ENCODE assay signal across 8 cellular contexts in the genomic region with DNA sequence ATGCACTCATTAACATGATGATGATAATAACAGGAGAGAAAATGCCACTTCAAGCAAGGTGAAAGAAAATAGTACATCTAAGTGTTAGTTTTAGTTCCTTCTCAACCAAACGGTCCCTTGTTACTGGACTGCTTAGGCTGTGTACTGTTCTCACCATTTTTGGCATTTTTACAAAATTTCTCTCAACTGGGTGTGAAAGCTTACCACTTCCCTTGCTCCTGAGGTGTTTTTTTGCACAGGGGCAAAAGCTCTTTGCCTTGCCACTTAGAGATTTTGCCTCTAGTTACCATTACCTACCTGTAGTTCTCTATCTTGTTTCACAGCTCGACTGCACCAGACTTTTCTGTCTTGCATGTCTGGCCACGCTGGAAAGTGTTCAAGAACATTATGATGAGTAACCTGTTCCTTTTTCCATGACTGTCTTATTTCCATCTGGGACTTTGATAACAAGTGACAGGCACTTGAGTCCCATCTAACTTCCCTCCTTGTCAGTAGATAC. TPM values are rescaled to one million over a fixed set of nuclear protein-coding genes. Genes with fewer than 3 reads are reported as not detected.
DNase-seq lines count a peak whose midpoint lies in the region; ATAC-seq and TF ChIP-seq lines count a peak whose summit lies in the region.

No MANE protein-coding gene starts in this region.

- no peaks in the 10 kb centered on the region; the same call in 1 of the 2 replicates for H4K20me1 ChIP-seq in DOHH2 (ENCODE audit: control insufficient read depth, insufficient read depth, low read depth, low read length)

- H3K4me3 Mint-ChIP-seq in activated T-helper 2 cell treated with anti-CD3 and anti-CD28 coated beads, Interferon-gamma antibody, Interleukin-2, Interleukin-4, amounts not matched to agents 10 μg/mL and 5 μg/mL and 100 μg/mL, durations not matched to agents 14 hours and 24 hours and 36 hours (ENCODE audit: low read depth), result peak overlapping the region; percentile 48

- H3K4me3 ChIP-seq in DOHH2 (ENCODE audit: low read length), result no peak overlapping the region
- no peak overlapping the region for H3K4me3 ChIP-seq in mucosa of descending colon
- H3K4me3 ChIP-seq in body of pancreas, result no peak overlapping the region

- H3K27ac Mint-ChIP-seq in activated T-helper 2 cell treated with anti-CD3 and anti-CD28 coated beads, Interferon-gamma antibody, Interleukin-2, Interleukin-4, amounts not matched to agents 10 μg/mL and 5 μg/mL and 100 μg/mL, durations not matched to agents 14 hours and 24 hours and 36 hours, result peak overlapping the region; percentile 89

- H3F3A ChIP-seq in DOHH2 (ENCODE audit: control insufficient read depth, insufficient read depth), result no peaks in the 10 kb centered on the region

- ATAC-seq in GM19467 (IDR thresholded peaks at IDR 0.05; ENCODE audit: unreplicated experiment) (peak; percentile 57), HG03460 (IDR thresholded peaks at IDR 0.05; ENCODE audit: unreplicated experiment) (peak; percentile 59), mucosa of descending colon (peak; percentile 64), body of pancreas (no peak)

- TF ChIP-seq POLR2A in body of pancreas (IDR thresholded peaks at IDR 0.05), result no peak

- H3K4me1 ChIP-seq in DOHH2 (ENCODE audit: control insufficient read depth, low read length) (peaks cover 41% of the 10 kb centered on the region), mucosa of descending colon (ENCODE audit: low read depth) (peaks cover 21% of the 10 kb centered on the region), body of pancreas (peaks cover 71% of the 10 kb centered on the region)

- H3K9me3 ChIP-seq in DOHH2 (ENCODE audit: control insufficient read depth, insufficient read depth, low read length), result no peaks in the 10 kb centered on the region
- no peaks in the 10 kb centered on the region for H3K9me3 ChIP-seq in mucosa of descending colon
- no peaks in the 10 kb centered on the region for H3K9me3 ChIP-seq in body of pancreas

- intact Hi-C loops in activated T-helper 2 cell treated with anti-CD3 and anti-CD28 coated beads, Interferon-gamma antibody, Interleukin-2, Interleukin-4, amounts not matched to agents 10 μg/mL and 5 μg/mL and 100 μg/mL, durations not matched to agents 14 hours and 24 hours and 36 hours (cut with micrococcal nuclease), result loop anchor here (2.0 to 5.0 kb wide), 4 partner anchors 19 to 761 kb away; no protein-coding TSS in a partner anchor
- intact Hi-C loops in mucosa of descending colon (cut with DNase I, micrococcal nuclease), result no loop called here
- intact Hi-C loops in body of pancreas (cut with DNase I), result no loop called here

- peaks cover 29% of the 10 kb centered on the region for H3K36me3 Mint-ChIP-seq in activated T-helper 2 cell treated with anti-CD3 and anti-CD28 coated beads, Interferon-gamma antibody, Interleukin-2, Interleukin-4, amounts not matched to agents 10 μg/mL and 5 μg/mL and 100 μg/mL, durations not matched to agents 14 hours and 24 hours and 36 hours (ENCODE audit: low read depth)

- no peaks in the 10 kb centered on the region for H3K27me3 Mint-ChIP-seq in activated T-helper 2 cell treated with anti-CD3 and anti-CD28 coated beads, Interferon-gamma antibody, Interleukin-2, Interleukin-4, amounts not matched to agents 10 μg/mL and 5 μg/mL and 100 μg/mL, durations not matched to agents 14 hours and 24 hours and 36 hours (ENCODE audit: low read depth)

- peak overlapping the region; percentile 38 for H3K4me2 ChIP-seq in DOHH2 (ENCODE audit: low read length)

- H3K9me2 ChIP-seq in DOHH2 (replicated peaks; ENCODE audit: control insufficient read depth, low read length), result no peaks in the 10 kb centered on the region

- peaks cover 70% of the 10 kb centered on the region for H3K4me1 Mint-ChIP-seq in activated T-helper 2 cell treated with anti-CD3 and anti-CD28 coated beads, Interferon-gamma antibody, Interleukin-2, Interleukin-4, amounts not matched to agents 10 μg/mL and 5 μg/mL and 100 μg/mL, durations not matched to agents 14 hours and 24 hours and 36 hours (ENCODE audit: low read depth)

- DNase-seq in activated T-helper 2 cell treated with anti-CD3 and anti-CD28 coated beads, Interferon-gamma antibody, Interleukin-2, Interleukin-4, amounts not matched to agents 10 μg/mL and 5 μg/mL and 100 μg/mL, durations not matched to agents 14 hours and 24 hours and 36 hours (ENCODE audit: low spot score), result no peak
- DNase-seq in mucosa of descending colon (no peak), mucosa of gallbladder (ENCODE audit: low spot score) (no peak), cerebellar nuclear complex (lab: John Stamatoyannopoulos, UW) (no peak), body of pancreas (no peak)

- 17 to 21% methylated on average over 3 of the region's 3 CpGs for WGBS in body of pancreas, 2 donors

- peaks cover 99% of the 10 kb centered on the region for H3K79me2 ChIP-seq in DOHH2 (ENCODE audit: control insufficient read depth, low read length)

- TF ChIP-seq CTCF in DOHH2 (IDR thresholded peaks at IDR 0.05; ENCODE audit: low read depth, low read length, poor library complexity, severe bottlenecking) (no peak), mucosa of descending colon (IDR thresholded peaks at IDR 0.05) (no peak), body of pancreas (IDR thresholded peaks at IDR 0.05) (no peak)

- H3K27me3 ChIP-seq in DOHH2 (ENCODE audit: control insufficient read depth, low read length), result no peaks in the 10 kb centered on the region
- H3K27me3 ChIP-seq in body of pancreas, result no peaks in the 10 kb centered on the region

- H3K36me3 ChIP-seq in DOHH2 (ENCODE audit: control insufficient read depth, low read length) (no peaks in the 10 kb centered on the region), mucosa of descending colon (ENCODE audit: low read depth) (no peaks in the 10 kb centered on the region), body of pancreas (replicated peaks in 1 of 2; ENCODE audit: insufficient read depth in 1 of 2, low read depth in 2 of 2) (no peaks in the 10 kb centered on the region)

- H3K9me3 Mint-ChIP-seq in activated T-helper 2 cell treated with anti-CD3 and anti-CD28 coated beads, Interferon-gamma antibody, Interleukin-2, Interleukin-4, amounts not matched to agents 10 μg/mL and 5 μg/mL and 100 μg/mL, durations not matched to agents 14 hours and 24 hours and 36 hours, result no peaks in the 10 kb centered on the region

- H3K27ac ChIP-seq in DOHH2 (ENCODE audit: low read depth, low read length) (no peak overlapping the region), body of pancreas (no peak overlapping the region)

RNA-seq across cellular contexts. Expression of a gene that starts 10.7 kb away (rescaled TPM):
- total RNA-seq in activated T-helper 2 cell treated with anti-CD3 and anti-CD28 coated beads, Interferon-gamma antibody, Interleukin-2, Interleukin-4, amounts not matched to agents 10 μg/mL and 5 μg/mL and 100 μg/mL, durations not matched to agents 14 hours and 24 hours and 36 hours, result 105 and 118 TPM in 2 replicates
- total RNA-seq in mucosa of descending colon, result 100 to 1,000 TPM in 1 of 3 donors, 10 to 100 TPM in 2; 58.4 to 110 (median 60.3) TPM
- 73.8 TPM for total RNA-seq in mucosa of gallbladder
- 10 to 100 TPM; 39.2 to 49.5 TPM for total RNA-seq in body of pancreas
